ENCODE assay signal across 32 cellular contexts in the genomic region with DNA sequence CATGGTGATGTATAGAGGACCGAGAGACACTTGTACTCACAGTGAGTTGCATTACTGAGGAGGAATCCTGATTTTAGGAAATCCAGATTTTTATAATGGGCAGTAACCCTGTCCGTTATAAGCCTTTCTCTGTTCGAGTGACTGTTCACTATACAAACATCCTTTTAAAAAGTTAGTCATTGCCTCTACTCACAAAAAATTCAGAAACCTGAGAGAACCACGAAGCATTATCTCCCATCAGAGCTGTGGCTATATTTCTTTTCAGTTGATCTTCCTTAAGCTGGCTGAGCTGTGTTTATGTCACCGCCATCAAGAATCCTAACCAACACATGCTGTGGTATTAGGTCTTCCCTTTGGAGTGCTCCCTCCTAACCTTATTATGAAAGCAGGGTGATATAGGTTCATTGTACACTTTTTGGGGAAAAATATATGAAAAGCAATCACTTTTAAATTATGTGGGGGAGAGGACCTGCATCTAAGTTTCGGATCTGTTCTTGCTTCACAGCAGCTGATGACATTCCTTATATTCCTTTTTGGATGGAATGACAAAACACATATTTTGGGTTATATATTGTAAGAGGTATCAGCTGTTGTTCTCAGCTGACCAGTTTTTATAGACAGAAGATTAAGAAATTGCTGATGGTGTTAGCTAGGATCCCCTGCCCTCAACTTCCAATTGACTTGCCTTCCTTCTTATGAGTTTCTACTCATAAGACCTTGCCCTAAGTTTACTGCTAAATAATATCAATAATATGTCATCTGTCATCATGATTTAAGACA.
"Had no signal": no experiment of that assay in that cellular context is flagged by ENCODE, and none has a peak within 500 bp of the region (broad histone marks: within the 10 kb centered on the region; RNA-seq: fewer than 3 reads in every experiment).

No MANE protein-coding gene starts in this region.

- H3K4me2 ChIP-seq: smooth muscle cell had no signal

- H3K9me3 ChIP-seq: esophagus muscularis mucosa, mucosa of descending colon, pancreas, prostate gland, vagina had no signal

- DNase-seq: activated CD4-positive, alpha-beta memory T cell treated with anti-CD3 and anti-CD28 coated beads, Interleukin-2, amount 10 ng/mL, durations not matched to agents 7 days and 5 days; activated CD4-positive, alpha-beta T cell treated with anti-CD3 and anti-CD28 coated beads for 1 hour; activated CD4-positive, alpha-beta T cell treated with anti-CD3 and anti-CD28 coated beads, Interleukin-2, amount 10 ng/mL, durations not matched to agents 7 days and 5 days; activated CD8-positive, alpha-beta memory T cell treated with anti-CD3 and anti-CD28 coated beads, Interleukin-2, amount 50 U/mL, for 48 hours; activated gamma-delta T cell; activated naive CD4-positive, alpha-beta T cell treated with anti-CD3 and anti-CD28 coated beads, Interleukin-2, amount 10 ng/mL, durations not matched to agents 7 days and 5 days; activated naive CD8-positive, alpha-beta T cell treated with anti-CD3 and anti-CD28 coated beads, Interleukin-2, amount 10 ng/mL, durations not matched to agents 7 days and 5 days; activated T-cell treated with anti-CD3 and anti-CD28 coated beads, Interleukin-2, amount 50 U/mL, for 24 hours; dermis blood vessel endothelial cell; effector CD4-positive, alpha-beta T cell; left ventricle myocardium superior; mucosa of descending colon; naive B cell; pancreas; retina; stimulated activated CD4-positive, alpha-beta T cell treated with anti-CD3 and anti-CD28 coated beads, Interleukin-1b, Interleukin-23, amount 100 ng/mL, for 48 hours; stimulated activated CD4-positive, alpha-beta T cell treated with anti-CD3 and anti-CD28 coated beads, Interleukin-4, amount 100 ng/mL, for 4 hours; stimulated activated CD8-positive, alpha-beta memory T cell treated with anti-CD3 and anti-CD28 coated beads, Interleukin-4, amount 100 ng/mL, for 48 hours; stimulated activated naive CD8-positive, alpha-beta T cell treated with anti-CD3 and anti-CD28 coated beads, Interleukin-15, amount 100 ng/mL, for 72 hours; substantia nigra; T-helper 2 cell had no signal

- FAIRE-seq: colon, frontal cortex, islet of Langerhans, pancreas had no signal

- H3K27ac ChIP-seq: esophagus muscularis mucosa, pancreas, prostate gland, vagina had no signal

- H3K36me3 Mint-ChIP-seq: activated naive CD4-positive, alpha-beta T cell treated with anti-CD3 and anti-CD28 coated beads, Interleukin-2, amount 10 ng/mL, durations not matched to agents 7 days and 5 days; activated naive CD8-positive, alpha-beta T cell treated with anti-CD3 and anti-CD28 coated beads, Interleukin-2, amount 10 ng/mL, durations not matched to agents 7 days and 5 days; naive B cell; stimulated activated memory B cell treated with anti-CD40 and anti-IgM and Interleukin-4, amounts not matched to agents 10 μg/mL and 1 μg/mL and 100 μg/mL, for 72 hours; type B pancreatic cell; WTC11 had no signal

- H3K4me1 Mint-ChIP-seq: activated CD4-positive, alpha-beta memory T cell treated with anti-CD3 and anti-CD28 coated beads, Interleukin-2, amount 10 ng/mL, durations not matched to agents 7 days and 5 days; activated CD4-positive, alpha-beta T cell treated with anti-CD3 and anti-CD28 coated beads, Interleukin-2, amount 10 ng/mL, durations not matched to agents 7 days and 5 days; activated naive CD4-positive, alpha-beta T cell treated with anti-CD3 and anti-CD28 coated beads, Interleukin-2, amount 10 ng/mL, durations not matched to agents 7 days and 5 days; activated naive CD8-positive, alpha-beta T cell treated with anti-CD3 and anti-CD28 coated beads, Interleukin-2, amount 10 ng/mL, durations not matched to agents 7 days and 5 days; naive B cell; stimulated activated memory B cell treated with anti-CD40 and anti-IgM and Interleukin-4, amounts not matched to agents 10 μg/mL and 1 μg/mL and 100 μg/mL, for 72 hours; stimulated activated naive CD8-positive, alpha-beta T cell treated with anti-CD3 and anti-CD28 coated beads, Interleukin-15, amount 100 ng/mL, for 72 hours had no signal

- H3K36me3 ChIP-seq: esophagus muscularis mucosa, pancreas, prostate gland, vagina had no signal

- H3K4me1 ChIP-seq: pancreas, prostate gland, vagina had no signal

- H3K27ac Mint-ChIP-seq: activated CD4-positive, alpha-beta memory T cell treated with anti-CD3 and anti-CD28 coated beads, Interleukin-2, amount 10 ng/mL, durations not matched to agents 7 days and 5 days; activated CD4-positive, alpha-beta T cell treated with anti-CD3 and anti-CD28 coated beads, Interleukin-2, amount 10 ng/mL, durations not matched to agents 7 days and 5 days; activated naive CD4-positive, alpha-beta T cell treated with anti-CD3 and anti-CD28 coated beads, Interleukin-2, amount 10 ng/mL, durations not matched to agents 7 days and 5 days; activated naive CD8-positive, alpha-beta T cell treated with anti-CD3 and anti-CD28 coated beads, Interleukin-2, amount 10 ng/mL, durations not matched to agents 7 days and 5 days; activated T-cell treated with anti-CD3 and anti-CD28 coated beads, Interleukin-2, amount 50 U/mL, for 24 hours; naive B cell; stimulated activated memory B cell treated with anti-CD40 and anti-IgM and Interleukin-4, amounts not matched to agents 10 μg/mL and 1 μg/mL and 100 μg/mL, for 72 hours; type B pancreatic cell; WTC11 had no signal

- H3K9me3 Mint-ChIP-seq: activated CD4-positive, alpha-beta memory T cell treated with anti-CD3 and anti-CD28 coated beads, Interleukin-2, amount 10 ng/mL, durations not matched to agents 7 days and 5 days; activated CD4-positive, alpha-beta T cell treated with anti-CD3 and anti-CD28 coated beads, Interleukin-2, amount 10 ng/mL, durations not matched to agents 7 days and 5 days; activated naive CD4-positive, alpha-beta T cell treated with anti-CD3 and anti-CD28 coated beads, Interleukin-2, amount 10 ng/mL, durations not matched to agents 7 days and 5 days; activated naive CD8-positive, alpha-beta T cell treated with anti-CD3 and anti-CD28 coated beads, Interleukin-2, amount 10 ng/mL, durations not matched to agents 7 days and 5 days; activated T-cell treated with anti-CD3 and anti-CD28 coated beads, Interleukin-2, amount 50 U/mL, for 24 hours; naive B cell; type B pancreatic cell had no signal

- H3K27me3 Mint-ChIP-seq: stimulated activated memory B cell treated with anti-CD40 and anti-IgM and Interleukin-4, amounts not matched to agents 10 μg/mL and 1 μg/mL and 100 μg/mL, for 72 hours had no signal

- H3K4me3 Mint-ChIP-seq: activated CD4-positive, alpha-beta memory T cell treated with anti-CD3 and anti-CD28 coated beads, Interleukin-2, amount 10 ng/mL, durations not matched to agents 7 days and 5 days; activated CD4-positive, alpha-beta T cell treated with anti-CD3 and anti-CD28 coated beads, Interleukin-2, amount 10 ng/mL, durations not matched to agents 7 days and 5 days; activated naive CD4-positive, alpha-beta T cell treated with anti-CD3 and anti-CD28 coated beads, Interleukin-2, amount 10 ng/mL, durations not matched to agents 7 days and 5 days; activated naive CD8-positive, alpha-beta T cell treated with anti-CD3 and anti-CD28 coated beads, Interleukin-2, amount 10 ng/mL, durations not matched to agents 7 days and 5 days; activated T-cell treated with anti-CD3 and anti-CD28 coated beads, Interleukin-2, amount 50 U/mL, for 24 hours; naive B cell; stimulated activated memory B cell treated with anti-CD40 and anti-IgM and Interleukin-4, amounts not matched to agents 10 μg/mL and 1 μg/mL and 100 μg/mL, for 72 hours; stimulated activated naive CD8-positive, alpha-beta T cell treated with anti-CD3 and anti-CD28 coated beads, Interleukin-15, amount 100 ng/mL, for 72 hours; type B pancreatic cell; WTC11 had no signal

- H3K4me3 ChIP-seq: esophagus muscularis mucosa, mucosa of descending colon, pancreas, prostate gland, smooth muscle cell, vagina had no signal

- H3K27me3 ChIP-seq: esophagus muscularis mucosa, pancreas, vagina had no signal

- ATAC-seq: left ventricle myocardium superior; mucosa of descending colon; sciatic nerve; stimulated activated memory B cell treated with anti-CD40 and anti-IgM and Interleukin-4, amounts not matched to agents 10 μg/mL and 1 μg/mL and 100 μg/mL, for 72 hours; stimulated activated naive CD8-positive, alpha-beta T cell treated with anti-CD3 and anti-CD28 coated beads, Interleukin-15, amount 100 ng/mL, for 72 hours; WTC11 had no signal
